Comparison of ENCODE assay signal across 18 cellular contexts in genomic region chr2:226158229-226158628, GRCh38.
A peak's percentile ranks its signal among the peaks of the same experiment; 100 is the strongest.
DNase-seq lines count a peak whose midpoint lies in the region; ATAC-seq, FAIRE-seq and TF ChIP-seq lines count a peak whose summit lies in the region.
"Had no signal": no experiment of that assay in that cellular context is flagged by ENCODE, and none has a peak within 500 bp of the region (broad histone marks: within the 10 kb centered on the region; RNA-seq: fewer than 3 reads in every experiment).

No MANE protein-coding gene starts in this region.

- no peak overlapping the region for H3K56ac ChIP-seq in H9 (ENCODE audit: insufficient read length, low read depth, low read length)

- POLR2A ChIA-PET in WTC11 (lab: Charles Lee), result no interaction called here
- POLR2A ChIA-PET in CD4-positive, alpha-beta memory T cell (lab: Charles Lee; ENCODE audit: partially characterized antibody), result no interaction called here

- DNase-seq in Right ventricle myocardium superior, result no peak
- no peak for DNase-seq in left cardiac atrium
- DNase-seq in H9, result no peak
- DNase-seq in WTC11 (ENCODE audit: low spot score), result no peak
- DNase-seq in progenitor cell of endocrine pancreas (ENCODE audit: low spot score, unreplicated experiment), result no peak
- no peak for DNase-seq in frontal cortex (ENCODE audit: low spot score in 2 of 2)
- no peak for DNase-seq in CD4-positive, alpha-beta memory T cell
- DNase-seq: 8988T, AML-193, Calu3, DMS79, GOT3, HFFc6 had no signal

- H3K27ac ChIP-seq in H9 (ENCODE audit: insufficient read length, low read depth, low read length), result no peak overlapping the region
- no peak overlapping the region for H3K27ac ChIP-seq in CD4-positive, alpha-beta memory T cell (ENCODE audit: low read depth, low read length)
- H3K27ac ChIP-seq: BLaER1 had no signal

- H2AK5ac ChIP-seq in H9 (ENCODE audit: insufficient read length, low read length), result no peak overlapping the region

- no peak overlapping the region for H3K4me2 ChIP-seq in H9 (ENCODE audit: insufficient read depth, insufficient read length, low read length)
- H3K4me2 ChIP-seq: BLaER1 had no signal

- H4K5ac ChIP-seq in H9 (ENCODE audit: insufficient read length, low read depth, low read length), result no peak overlapping the region

- H3K79me1 ChIP-seq in H9 (ENCODE audit: insufficient read depth, low read depth, low read length, poor library complexity, severe bottlenecking), result no peaks in the 10 kb centered on the region

- H3K23ac ChIP-seq in H9 (ENCODE audit: insufficient read length, low read depth, low read length), result no peak overlapping the region

- intact Hi-C loops in Right ventricle myocardium superior (cut with DNase I), result no loop called here
- intact Hi-C loops in left cardiac atrium (cut with DNase I), result no loop called here
- intact Hi-C loops in CD4-positive, alpha-beta memory T cell (cut with micrococcal nuclease), result no loop called here

- TF ChIP-seq CTCF in H9 (conservative IDR thresholded peaks at IDR 0.05) (no peak), WTC11 (IDR thresholded peaks at IDR 0.05) (no peak), progenitor cell of endocrine pancreas (IDR thresholded peaks at IDR 0.05; ENCODE audit: unreplicated experiment) (no peak)

- H4K20me1 ChIP-seq in H9 (ENCODE audit: control insufficient read depth, insufficient read depth, insufficient read length), result no peaks in the 10 kb centered on the region
- H4K20me1 ChIP-seq: BLaER1 had no signal

- H3K9me3 ChIP-seq in H9 (ENCODE audit: control insufficient read depth, low read depth, low read length), result no peaks in the 10 kb centered on the region
- no peaks in the 10 kb centered on the region for H3K9me3 ChIP-seq in CD4-positive, alpha-beta memory T cell (ENCODE audit: control insufficient read depth in 1 of 2, low read length in 2 of 2)
- H3K9me3 ChIP-seq: BLaER1, HAP-1 had no signal

- no peaks in the 10 kb centered on the region for H3K27me3 ChIP-seq in H9 (ENCODE audit: insufficient read depth, low read length)
- H3K27me3 ChIP-seq in CD4-positive, alpha-beta memory T cell (ENCODE audit: insufficient read depth, low read length), result peaks cover 3% of the 10 kb centered on the region
- H3K27me3 ChIP-seq: BLaER1 had no signal

- H3T11ph ChIP-seq in H9 (ENCODE audit: low read length), result no peak overlapping the region

- WGBS in H9 (ENCODE audit: extremely low coverage, insufficient read length, low lambda C conversion rate), result no CpG with 5 or more reads among the region's 1 CpG

- no peak overlapping the region for H3K18ac ChIP-seq in H9 (ENCODE audit: insufficient read length, low read depth, low read length)

- ATAC-seq in Right ventricle myocardium superior (ENCODE audit: poor library complexity) (peak; percentile 88), left cardiac atrium (no peak), WTC11 (no peak), GM18502 (IDR thresholded peaks at IDR 0.05; ENCODE audit: poor library complexity, unreplicated experiment) (no peak)
- ATAC-seq: GM12878 had no signal

- H3K9me3 Mint-ChIP-seq in H9 (no peaks in the 10 kb centered on the region; a peak in 1 of 5 replicates), WTC11 (no peaks in the 10 kb centered on the region; the same call in 1 of the 2 replicates), progenitor cell of endocrine pancreas (ENCODE audit: low read depth) (no peaks in the 10 kb centered on the region)
- H3K9me3 Mint-ChIP-seq in CD4-positive, alpha-beta memory T cell, result no peaks in the 10 kb centered on the region
- H3K9me3 Mint-ChIP-seq: HFFc6 had no signal

- H3K27me3 Mint-ChIP-seq in H9 (ENCODE audit: low read depth) (no peaks in the 10 kb centered on the region), WTC11 (ENCODE audit: low read depth) (no peaks in the 10 kb centered on the region), progenitor cell of endocrine pancreas (no peaks in the 10 kb centered on the region)
- peaks cover 6 to 7% of the 10 kb centered on the region in 2 donors for H3K27me3 Mint-ChIP-seq in CD4-positive, alpha-beta memory T cell

- H3K36me3 Mint-ChIP-seq in H9 (ENCODE audit: insufficient read depth in 1 of 3, low read depth in 3 of 3) (no peaks in the 10 kb centered on the region; a peak in 1 of 7 replicates), WTC11 (no peaks in the 10 kb centered on the region), progenitor cell of endocrine pancreas (ENCODE audit: insufficient read depth) (no peaks in the 10 kb centered on the region)
- no peaks in the 10 kb centered on the region for H3K36me3 Mint-ChIP-seq in CD4-positive, alpha-beta memory T cell

- H3K4me3 Mint-ChIP-seq in H9 (no peak overlapping the region), WTC11 (no peak overlapping the region), progenitor cell of endocrine pancreas (ENCODE audit: low read depth) (no peak overlapping the region)
- H3K4me3 Mint-ChIP-seq in CD4-positive, alpha-beta memory T cell, result no peak overlapping the region
- H3K4me3 Mint-ChIP-seq: HFFc6 had no signal

- H3K4me1 Mint-ChIP-seq in H9 (peaks cover 57 to 60% of the 10 kb centered on the region in 2 experiments), WTC11 (peaks cover 62% of the 10 kb centered on the region), progenitor cell of endocrine pancreas (ENCODE audit: low read depth) (peaks cover 47% of the 10 kb centered on the region)
- no peaks in the 10 kb centered on the region for H3K4me1 Mint-ChIP-seq in CD4-positive, alpha-beta memory T cell

- H2BK5ac ChIP-seq in H9 (ENCODE audit: insufficient read length, low read length), result no peak overlapping the region

- H3K9ac ChIP-seq in H9 (ENCODE audit: extremely low read depth, insufficient read length, low read length), result no peak overlapping the region
- H3K9ac ChIP-seq: BLaER1 had no signal

- no peaks in the 10 kb centered on the region for H3K23me2 ChIP-seq in H9 (ENCODE audit: insufficient read length, low read depth, low read length, poor library complexity, severe bottlenecking)

- no peak overlapping the region for H4K8ac ChIP-seq in H9 (replicated peaks; ENCODE audit: insufficient read length, low read depth, low read length)

- no peaks in the 10 kb centered on the region for H3K79me2 ChIP-seq in H9 (ENCODE audit: insufficient read depth, low read length)

- no peak for FAIRE-seq in frontal cortex (lab: Jason Lieb, UNC)
- FAIRE-seq: GM12878, HTR-8/SVneo had no signal

- no peak overlapping the region for H4K91ac ChIP-seq in H9 (ENCODE audit: insufficient read length, low read depth, low read length)

- H2BK120ac ChIP-seq in H9 (ENCODE audit: low read depth, low read length, poor library complexity, severe bottlenecking), result no peak overlapping the region

- H3K4me3 ChIP-seq in CD4-positive, alpha-beta memory T cell (ENCODE audit: low read length in 2 of 2), result no peak overlapping the region
- H3K4me3 ChIP-seq: BLaER1, GM12878, HAP-1 had no signal

- no peak overlapping the region for H2BK15ac ChIP-seq in H9 (ENCODE audit: low read depth, low read length)

- H2BK12ac ChIP-seq in H9 (ENCODE audit: insufficient read length, low read depth, low read length), result no peak overlapping the region

- peaks cover 6% of the 10 kb centered on the region; the same call in 1 of the 2 replicates for H3K4me1 ChIP-seq in H9 (ENCODE audit: insufficient read depth, low read length)
- H3K4me1 ChIP-seq in CD4-positive, alpha-beta memory T cell (ENCODE audit: insufficient read depth, low read length), result no peaks in the 10 kb centered on the region
- H3K4me1 ChIP-seq: BLaER1 had no signal

- CTCF ChIA-PET in WTC11 (lab: Charles Lee), result no interaction called here
- CTCF ChIA-PET in CD4-positive, alpha-beta memory T cell (lab: Charles Lee; ENCODE audit: partially characterized antibody), result no interaction called here

- H3K27ac Mint-ChIP-seq in H9, result peak overlapping the region in 2 of 3 experiments; percentile 57 to 94; a peak in 3 of 7 replicates
- H3K27ac Mint-ChIP-seq in WTC11, result peak overlapping the region; percentile 29; the same call in 1 of the 2 replicates
- H3K27ac Mint-ChIP-seq in progenitor cell of endocrine pancreas, result peak overlapping the region; percentile 22
- no peak overlapping the region for H3K27ac Mint-ChIP-seq in CD4-positive, alpha-beta memory T cell
- H3K27ac Mint-ChIP-seq: HFFc6 had no signal

- no peak overlapping the region for H3K4ac ChIP-seq in H9 (ENCODE audit: low read depth, low read length)

- no peak overlapping the region for H2BK20ac ChIP-seq in H9 (ENCODE audit: low read depth, low read length, poor library complexity, severe bottlenecking)

- no peaks in the 10 kb centered on the region for H3K36me3 ChIP-seq in CD4-positive, alpha-beta memory T cell (ENCODE audit: insufficient read depth, low read length)
- H3K36me3 ChIP-seq: BLaER1, HAP-1 had no signal

- no peak overlapping the region for H3K14ac ChIP-seq in H9 (ENCODE audit: insufficient read depth, low read length)

- H2AFZ ChIP-seq in H9 (ENCODE audit: low read length), result no peak overlapping the region

TF ChIP-seq in WTC11, 78 proteins besides CTCF, POLR2A, EP300 and RAD21 (continues in another document):
- TF ChIP-seq MLX (CRISPR knock-in tag; IDR thresholded peaks at IDR 0.05) (no peak), CREM (CRISPR knock-in tag; IDR thresholded peaks at IDR 0.05) (no peak), ZNF121 (CRISPR knock-in tag; IDR thresholded peaks at IDR 0.05) (no peak), IRF2 (CRISPR knock-in tag; IDR thresholded peaks at IDR 0.05; ENCODE audit: borderline replicate concordance, low read depth) (no peak), ZMAT4 (CRISPR knock-in tag; IDR thresholded peaks at IDR 0.05) (no peak), ZNF138 (CRISPR knock-in tag; conservative IDR thresholded peaks at IDR 0.05) (no peak)

Comparison
In these comparisons a context has a peak if more than half of its experiments do, and no peak if none do; other contexts are left out.
1. H3K27ac Mint-ChIP-seq: peak in H9 (2 of 3), WTC11 (single experiment) and progenitor cell of endocrine pancreas (single experiment); none in CD4-positive, alpha-beta memory T cell (0 of 7).